8 cellular contexts compared by ENCODE assay signal in the genomic region with DNA sequence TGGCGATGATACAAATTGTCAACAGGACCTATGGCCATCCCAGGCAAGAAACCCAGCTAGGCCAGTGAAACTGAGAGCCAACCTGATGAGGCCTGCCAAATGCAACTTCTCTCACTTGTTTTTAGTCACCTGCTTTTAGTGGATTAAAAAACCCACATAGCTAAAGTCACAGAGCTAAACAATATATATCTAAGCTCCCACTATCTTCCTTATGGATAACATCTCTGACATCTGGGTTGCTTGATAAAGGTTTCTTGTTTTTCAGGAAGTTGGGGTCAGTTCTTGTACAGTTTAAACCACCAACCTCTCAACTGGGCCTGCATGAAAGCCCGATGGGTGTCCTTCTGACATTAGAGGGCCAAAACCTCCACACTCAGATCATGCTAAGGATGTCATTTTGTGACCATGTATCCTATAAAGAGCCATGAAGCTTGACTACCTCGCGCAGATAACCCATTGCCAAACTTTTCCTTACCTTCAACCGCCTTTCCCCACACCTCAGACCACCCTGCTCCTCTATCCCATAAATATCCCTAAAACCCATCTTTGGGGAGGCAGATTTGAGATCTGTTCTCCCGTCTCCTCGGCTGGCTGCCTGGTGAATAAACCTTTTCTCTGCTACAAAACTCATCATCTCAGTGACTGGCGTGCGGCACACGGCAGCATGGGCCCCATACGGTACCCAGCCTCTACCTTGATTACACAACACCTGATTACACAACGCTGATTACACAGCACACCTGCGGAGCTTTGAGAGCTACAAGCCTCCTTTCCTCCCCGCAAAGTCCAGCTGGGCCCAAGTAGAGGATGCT. TPM values are rescaled to one million over a fixed set of nuclear protein-coding genes. Genes with fewer than 3 reads are reported as not detected.
DNase-seq lines count a peak whose midpoint lies in the region; ATAC-seq and TF ChIP-seq lines count a peak whose summit lies in the region.

No MANE protein-coding gene starts in this region.

- no peaks in the 10 kb centered on the region for H3K9me3 Mint-ChIP-seq in Calu3 (ENCODE audit: low read depth, unreplicated experiment)

- H3K27me3 Mint-ChIP-seq in Calu3 (ENCODE audit: unreplicated experiment), result no peaks in the 10 kb centered on the region

- H3K4me1 ChIP-seq in neuronal stem cell (ENCODE audit: control insufficient read depth in 2 of 2, insufficient read depth in 1 of 2, low read depth in 1 of 2, low read length in 2 of 2), result peaks cover 4 to 6% of the 10 kb centered on the region in 2 donors

- H2BK15ac ChIP-seq in neuronal stem cell (ENCODE audit: low read length), result no peak overlapping the region

- H4K91ac ChIP-seq in neuronal stem cell (ENCODE audit: low read depth, low read length, poor library complexity), result no peak overlapping the region

- H2AFZ ChIP-seq in neuronal stem cell (ENCODE audit: low read length), result peak overlapping the region; percentile 92

- CTCF ChIA-PET in Calu3 (lab: Charles Lee), result interaction anchor here (0.9 kb wide), 1 partner anchor 9 kb away, joined by 3 read pairs; no protein-coding TSS in a partner anchor
- CTCF ChIA-PET in RWPE1 (lab: Yijun Ruan, JAX), result interaction anchor here (1.1 to 1.4 kb wide), 4 partner anchors 9 to 13 kb away, joined by 3 to 5 read pairs (median 3); no protein-coding TSS in a partner anchor

- intact Hi-C loops in Calu3 (cut with micrococcal nuclease; ENCODE audit: unreplicated experiment), result no loop called here

- peaks cover 13% of the 10 kb centered on the region for H3K4me1 Mint-ChIP-seq in Calu3 (ENCODE audit: low read depth, unreplicated experiment)

- H3K18ac ChIP-seq in neuronal stem cell (ENCODE audit: low read length), result peak overlapping the region; percentile 84

- WGBS in neuronal stem cell (ENCODE audit: extremely low coverage in 2 of 2, insufficient read length in 2 of 2, insufficient replicate concordance in 1 of 2), 2 donors, result 100% methylated on average over 1 of the region's 14 CpGs; no CpG with 5 or more reads in 1 of the 2 donors

- TF ChIP-seq CTCF in Calu3 (IDR thresholded peaks at IDR 0.05; ENCODE audit: unreplicated experiment), result no peak
- TF ChIP-seq CTCF in RWPE1 (conservative IDR thresholded peaks at IDR 0.05; ENCODE audit: low read depth), result no peak

- no peaks in the 10 kb centered on the region for H3K27me3 ChIP-seq in neuronal stem cell (ENCODE audit: control insufficient read depth in 3 of 3, insufficient read depth in 3 of 3, low read depth in 1 of 3, low read length in 3 of 3)

- BruUV-seq in Calu3 (replicated peaks; lab: Mats Ljungman, UMichigan), result TSS peak; percentile 80

- peak overlapping the region; percentile 32 for H3K9ac ChIP-seq in neuronal stem cell (ENCODE audit: low read depth, low read length, poor library complexity)

- no peak overlapping the region for H3K14ac ChIP-seq in neuronal stem cell (ENCODE audit: low read length)

- peak; percentile 8 for ATAC-seq in HG02642 (IDR thresholded peaks at IDR 0.05; ENCODE audit: poor library complexity, unreplicated experiment)
- no peak for ATAC-seq in GM18520 (IDR thresholded peaks at IDR 0.05; ENCODE audit: unreplicated experiment)

- peak; percentile 13 for DNase-seq in Calu3
- DNase-seq in RWPE1 (ENCODE audit: low spot score), result peak; percentile 46
- no peak for DNase-seq in epithelial cell of prostate (ENCODE audit: low read depth, low spot score)
- DNase-seq in neuronal stem cell (ENCODE audit: low spot score), result no peak
- no peak for DNase-seq in activated CD8-positive, alpha-beta memory T cell treated with anti-CD3 and anti-CD28 coated beads, Interleukin-2, amount 50 U/mL, for 4 hours
- DNase-seq in DMS114 treated with DMSO at 0.1 percent for 48 hours (lab: John Stamatoyannopoulos, UW; ENCODE audit: unreplicated experiment), result no peak

- peak overlapping the region; percentile 59 to 98 for H3K4me3 ChIP-seq in neuronal stem cell (ENCODE audit: low read length in 2 of 2)

- H3K4me3 Mint-ChIP-seq in Calu3 (ENCODE audit: low read depth, unreplicated experiment), result peak overlapping the region; percentile 98

- H3K36me3 ChIP-seq in neuronal stem cell (replicated peaks in 1 of 2; ENCODE audit: control insufficient read depth in 2 of 2, insufficient read depth in 2 of 2, low read length in 2 of 2), result peaks cover 0 to 26% of the 10 kb centered on the region in 2 donors

- peak overlapping the region; percentile 72 for H2AK5ac ChIP-seq in neuronal stem cell (ENCODE audit: low read depth, low read length)

- H3K79me1 ChIP-seq in neuronal stem cell (ENCODE audit: low read depth, low read length), result peaks cover 5% of the 10 kb centered on the region

- H3K4me2 ChIP-seq in neuronal stem cell (ENCODE audit: insufficient read depth, low read length, poor library complexity, severe bottlenecking), result peak overlapping the region; percentile 81

- POLR2A ChIA-PET in RWPE1 (lab: Yijun Ruan, JAX; ENCODE audit: low non-redundant PET), result no interaction called here

- no peak overlapping the region for H3K4ac ChIP-seq in neuronal stem cell (ENCODE audit: low read length)

- no peak overlapping the region for H2BK5ac ChIP-seq in neuronal stem cell (ENCODE audit: low read length)

- H2BK12ac ChIP-seq in neuronal stem cell (ENCODE audit: low read length), result no peak overlapping the region

- H3K27ac Mint-ChIP-seq in Calu3 (ENCODE audit: unreplicated experiment), result peak overlapping the region; percentile 93

- peaks cover 22% of the 10 kb centered on the region for H3K36me3 Mint-ChIP-seq in Calu3 (ENCODE audit: insufficient read depth, unreplicated experiment)

- H4K8ac ChIP-seq in neuronal stem cell (ENCODE audit: low read depth, low read length), result peak overlapping the region; percentile 95

- H2BK120ac ChIP-seq in neuronal stem cell (ENCODE audit: low read depth, low read length), result no peak overlapping the region

- no peaks in the 10 kb centered on the region for H3K9me3 ChIP-seq in neuronal stem cell (replicated peaks in 1 of 2; ENCODE audit: control insufficient read depth in 2 of 2, insufficient read depth in 1 of 2, low read depth in 1 of 2, low read length in 2 of 2)

- no peak overlapping the region for H3K23ac ChIP-seq in neuronal stem cell (ENCODE audit: low read depth, low read length, poor library complexity)

- H3K27ac ChIP-seq in RWPE1, result peak overlapping the region; percentile 97
- H3K27ac ChIP-seq in epithelial cell of prostate, result peak overlapping the region; percentile 97
- H3K27ac ChIP-seq in neuronal stem cell (replicated peaks; ENCODE audit: low read length), result peak overlapping the region; percentile 33

RNA-seq across cellular contexts. Expression of a gene that starts 0.8 kb away (rescaled TPM):
- total RNA-seq in Calu3 (2022), result 23.8 and 25.6 TPM in 2 replicates
- polyA plus RNA-seq in neuronal stem cell (2013, experiment 1 of 2), result 60.7 TPM
- 60.6 TPM for polyA plus RNA-seq in neuronal stem cell (2013, experiment 2 of 2)

Comparison
In these comparisons a context has a peak if more than half of its experiments do, and no peak if none do; other contexts are left out.
1. DNase-seq: peak in Calu3 (single experiment) and RWPE1 (single experiment); none in epithelial cell of prostate (single experiment), neuronal stem cell (single experiment), activated CD8-positive, alpha-beta memory T cell treated with anti-CD3 and anti-CD28 coated beads, Interleukin-2, amount 50 U/mL, for 4 hours (single experiment) and DMS114 treated with DMSO at 0.1 percent for 48 hours (single experiment).
2. H3K27ac ChIP-seq: peak in every context shown above with its lines; median percentile 97 in RWPE1; 97 in epithelial cell of prostate; 33 in neuronal stem cell.